1 cellular context compared by ENCODE assay signal in genomic region chr2:24237313-24237712, GRCh38.
TF ChIP-seq lines count a peak whose summit lies in the region.

No MANE protein-coding gene starts in this region.

TF ChIP-seq in K562, 482 proteins besides CTCF, POLR2A, EP300 and RAD21 (continued from another document):
- TF ChIP-seq MGA (IDR thresholded peaks at IDR 0.05) = no peak
- TF ChIP-seq VEZF1 (CRISPR knock-in tag; IDR thresholded peaks at IDR 0.05) = no peak
- TF ChIP-seq HDGF (IDR thresholded peaks at IDR 0.05) = no peak
- no peak for TF ChIP-seq GATAD2A (IDR thresholded peaks at IDR 0.05)
- no peak for TF ChIP-seq NFE2 (IDR thresholded peaks at IDR 0.05; ENCODE audit: low read depth)
- TF ChIP-seq SFPQ (IDR thresholded peaks at IDR 0.05; ENCODE audit: low read depth, low read length) = no peak
- TF ChIP-seq SNAPC5 (CRISPR knock-in tag; IDR thresholded peaks at IDR 0.05) = no peak
- no peak for TF ChIP-seq SMARCC2 (IDR thresholded peaks at IDR 0.05; ENCODE audit: low read depth)
- peak; percentile 42 for TF ChIP-seq CBFA2T3 (IDR thresholded peaks at IDR 0.05)
- no peak for TF ChIP-seq FOXJ3 (CRISPR knock-in tag; IDR thresholded peaks at IDR 0.05)
- no peak for TF ChIP-seq FOXA3 (CRISPR knock-in tag; conservative IDR thresholded peaks at IDR 0.05 in 1 of 2, IDR thresholded peaks at IDR 0.05 in 1 of 2)
- peak; percentile 37; the same call in 1 of the 2 replicates for TF ChIP-seq ARID1B (IDR thresholded peaks at IDR 0.05)
